In genomic region chr3:66037330-66037985, GRCh38 we compare ENCODE assay signal across 9 cellular contexts. TPM values are rescaled to one million over a fixed set of nuclear protein-coding genes. Genes with fewer than 3 reads are reported as not detected.
DNase-seq lines count a peak whose midpoint lies in the region; ATAC-seq, FAIRE-seq and TF ChIP-seq lines count a peak whose summit lies in the region.
"Had no signal": no experiment of that assay in that cellular context is flagged by ENCODE, and none has a peak within 500 bp of the region (broad histone marks: within the 10 kb centered on the region; RNA-seq: fewer than 3 reads in every experiment).

No MANE protein-coding gene starts in this region.

- no peaks in the 10 kb centered on the region for H3K36me3 ChIP-seq in neural progenitor cell

- H4K20me1 ChIP-seq in neural progenitor cell (ENCODE audit: low read depth): peaks cover 21% of the 10 kb centered on the region

- peak overlapping the region; percentile 93 for H3K4me2 ChIP-seq in neural progenitor cell

- ATAC-seq in T-helper 17 cell (no peak), HG02938 (IDR thresholded peaks at IDR 0.05; ENCODE audit: unreplicated experiment) (no peak), GM19463 (IDR thresholded peaks at IDR 0.05; ENCODE audit: unreplicated experiment) (no peak)

- no peaks in the 10 kb centered on the region for H3K9me3 ChIP-seq in T-helper 17 cell (ENCODE audit: control insufficient read depth, low read length, poor library complexity, severe bottlenecking)
- H3K9me3 ChIP-seq in neural progenitor cell (ENCODE audit: low read depth): no peaks in the 10 kb centered on the region

- H3K27me3 Mint-ChIP-seq in T-helper 17 cell (peaks cover 73% of the 10 kb centered on the region), neural progenitor cell (ENCODE audit: insufficient read depth, low read depth) (peaks cover 4% of the 10 kb centered on the region)

- H3K4me1 Mint-ChIP-seq in T-helper 17 cell (peaks cover 10% of the 10 kb centered on the region), neural progenitor cell (peaks cover 32% of the 10 kb centered on the region)

- H3K27ac Mint-ChIP-seq in T-helper 17 cell: no peak overlapping the region
- peak overlapping the region; percentile 29 for H3K27ac Mint-ChIP-seq in neural progenitor cell

- no peaks in the 10 kb centered on the region for H3K9me3 Mint-ChIP-seq in neural progenitor cell

- peaks cover 5% of the 10 kb centered on the region for H3K36me3 Mint-ChIP-seq in T-helper 17 cell (ENCODE audit: low read depth)
- H3K36me3 Mint-ChIP-seq in neural progenitor cell: no peaks in the 10 kb centered on the region

- H3K4me1 ChIP-seq in neural progenitor cell: peaks cover 20% of the 10 kb centered on the region

- DNase-seq in T-helper 17 cell (no peak), fibroblast of villous mesenchyme (ENCODE audit: low read depth) (peak; percentile 57), neural progenitor cell (ENCODE audit: low spot score) (peak; percentile 74), GM19239 (ENCODE audit: insufficient read length, low spot score) (no peak)

- TF ChIP-seq CTCF in 22Rv1 (IDR thresholded peaks at IDR 0.05) (no peak), fibroblast of villous mesenchyme (IDR thresholded peaks at IDR 0.05; ENCODE audit: insufficient read depth, low read depth, low read length) (peak; percentile 21), neural progenitor cell (IDR thresholded peaks at IDR 0.05) (no peak)

- H3K27ac ChIP-seq in 22Rv1 (peak overlapping the region; percentile 90), neural progenitor cell (no peak overlapping the region)

- no peaks in the 10 kb centered on the region for H3K27me3 ChIP-seq in neural progenitor cell

- peak overlapping the region; percentile 57 for H2AFZ ChIP-seq in neural progenitor cell (replicated peaks)

- no peak for FAIRE-seq in GM19239 (lab: Jason Lieb, UNC)

- peak overlapping the region; percentile 67; the same call in 1 of the 2 replicates for H3K4me3 ChIP-seq in GM08714 (ENCODE audit: low read length)
- peak overlapping the region; percentile 89 for H3K4me3 ChIP-seq in fibroblast of villous mesenchyme (ENCODE audit: low read depth, low read length)
- peak overlapping the region; percentile 85 for H3K4me3 ChIP-seq in neural progenitor cell

- peak overlapping the region; percentile 28 for H3K9ac ChIP-seq in neural progenitor cell

- H3K4me3 Mint-ChIP-seq in T-helper 17 cell (peak overlapping the region; percentile 75), neural progenitor cell (peak overlapping the region; percentile 100)

- H3K79me2 ChIP-seq in neural progenitor cell (ENCODE audit: low read depth): peaks cover 59% of the 10 kb centered on the region

- H3F3A ChIP-seq in neural progenitor cell (ENCODE audit: low read depth): peaks cover 23% of the 10 kb centered on the region

RNA-seq across cellular contexts. Expression of gene MAGI1, which starts 1.3 kb away (rescaled TPM):
- total RNA-seq in T-helper 17 cell: not detected
- total RNA-seq in fibroblast of villous mesenchyme: 20.7 and 29.0 TPM in 2 replicates
- 40.6 and 48.4 TPM in 2 replicates for total RNA-seq in neural progenitor cell (ENCODE audit: low replicate concordance)
- total RNA-seq: mononuclear cell had no signal

Comparison
In these comparisons a context has a peak if more than half of its experiments do, and no peak if none do; other contexts are left out.
1. DNase-seq: peak in fibroblast of villous mesenchyme (single experiment) and neural progenitor cell (single experiment); none in T-helper 17 cell (0 of 3) and GM19239 (single experiment).
2. RNA of gene MAGI1, which starts 1.3 kb away (total RNA-seq): 40.6 to 48.4 TPM in neural progenitor cell and 20.7 to 29.0 TPM in fibroblast of villous mesenchyme; not detected in T-helper 17 cell; every median in the first group is over 10 times any median in the second.
3. Peak in every context shown above with its lines, with median percentiles within 50 percentile points of each other: H3K4me3 ChIP-seq.